In genomic region chr7:83484266-83484665, GRCh38 we compare ENCODE assay signal across 15 cellular contexts.
A peak's percentile ranks its signal among the peaks of the same experiment; 100 is the strongest.
DNase-seq lines count a peak whose midpoint lies in the region; ATAC-seq and TF ChIP-seq lines count a peak whose summit lies in the region.
"Had no signal": no experiment of that assay in that cellular context is flagged by ENCODE, and none has a peak within 500 bp of the region (broad histone marks: within the 10 kb centered on the region; RNA-seq: fewer than 3 reads in every experiment).

No MANE protein-coding gene starts in this region.

- H3K36me3 ChIP-seq in RWPE2 (ENCODE audit: low read depth) (no peaks in the 10 kb centered on the region), brain microvascular endothelial cell (replicated peaks) (no peaks in the 10 kb centered on the region)
- H3K36me3 ChIP-seq: BLaER1, HAP-1 had no signal

- H3K27me3 ChIP-seq in RWPE2 (ENCODE audit: insufficient read depth, poor library complexity, severe bottlenecking): no peaks in the 10 kb centered on the region
- no peaks in the 10 kb centered on the region for H3K27me3 ChIP-seq in brain microvascular endothelial cell (replicated peaks)
- H3K27me3 ChIP-seq: BLaER1 had no signal

- TF ChIP-seq CTCF in RWPE2 (IDR thresholded peaks at IDR 0.05; ENCODE audit: poor library complexity, severe bottlenecking) (no peak), brain microvascular endothelial cell (IDR thresholded peaks at IDR 0.05; ENCODE audit: low read depth, low read length, missing control alignments) (no peak)

- H3K4me3 ChIP-seq in RWPE2 (ENCODE audit: severe bottlenecking) (no peak overlapping the region), brain microvascular endothelial cell (ENCODE audit: low read depth, low read length) (no peak overlapping the region)
- H3K4me3 ChIP-seq: BLaER1, GM23248, HAP-1 had no signal

- no peaks in the 10 kb centered on the region for H3K9me3 ChIP-seq in RWPE2 (ENCODE audit: severe bottlenecking)
- H3K9me3 ChIP-seq: BLaER1, HAP-1 had no signal

- DNase-seq in DMS53 (lab: John Stamatoyannopoulos, UW) (peak; percentile 63), RWPE2 (ENCODE audit: low spot score) (no peak), kidney tubule cell (ENCODE audit: low spot score) (peak; percentile 47), cortex of kidney (lab: John Stamatoyannopoulos, UW) (no peak), brain microvascular endothelial cell (no peak)
- DNase-seq: 8988T; CD4-positive, alpha-beta memory T cell; DMS 273 treated with DMSO at 0.1 percent for 48 hours; DMS79 treated with DMSO at 0.1 percent for 48 hours; GF-D8; GM23248 had no signal

- H3K27ac ChIP-seq in RWPE2 (ENCODE audit: poor library complexity, severe bottlenecking): no peak overlapping the region
- H3K27ac ChIP-seq in brain microvascular endothelial cell: no peak overlapping the region
- H3K27ac ChIP-seq: BLaER1, GM23248 had no signal

- in situ Hi-C loops in brain microvascular endothelial cell (cut with HindIII; ENCODE audit: low pct_ligation_motif_present, low sequenced_read_pairs): no loop called here

- peaks cover 32% of the 10 kb centered on the region for H3K4me1 ChIP-seq in RWPE2 (ENCODE audit: insufficient read depth, poor library complexity, severe bottlenecking)
- H3K4me1 ChIP-seq: BLaER1, HAP-1 had no signal

- ATAC-seq in RWPE2 (ENCODE audit: low read depth) (peak; percentile 66), esophagus mucosa (peak; percentile 37), GM18870 (IDR thresholded peaks at IDR 0.05; ENCODE audit: unreplicated experiment) (no peak)

Comparison
In these comparisons a context has a peak if more than half of its experiments do, and no peak if none do; other contexts are left out.
1. DNase-seq: peak in DMS53 (single experiment) and kidney tubule cell (single experiment); none in RWPE2 (single experiment), cortex of kidney (single experiment) and brain microvascular endothelial cell (single experiment).